Comparison of ENCODE assay signal across 1 cellular context in the genomic region with DNA sequence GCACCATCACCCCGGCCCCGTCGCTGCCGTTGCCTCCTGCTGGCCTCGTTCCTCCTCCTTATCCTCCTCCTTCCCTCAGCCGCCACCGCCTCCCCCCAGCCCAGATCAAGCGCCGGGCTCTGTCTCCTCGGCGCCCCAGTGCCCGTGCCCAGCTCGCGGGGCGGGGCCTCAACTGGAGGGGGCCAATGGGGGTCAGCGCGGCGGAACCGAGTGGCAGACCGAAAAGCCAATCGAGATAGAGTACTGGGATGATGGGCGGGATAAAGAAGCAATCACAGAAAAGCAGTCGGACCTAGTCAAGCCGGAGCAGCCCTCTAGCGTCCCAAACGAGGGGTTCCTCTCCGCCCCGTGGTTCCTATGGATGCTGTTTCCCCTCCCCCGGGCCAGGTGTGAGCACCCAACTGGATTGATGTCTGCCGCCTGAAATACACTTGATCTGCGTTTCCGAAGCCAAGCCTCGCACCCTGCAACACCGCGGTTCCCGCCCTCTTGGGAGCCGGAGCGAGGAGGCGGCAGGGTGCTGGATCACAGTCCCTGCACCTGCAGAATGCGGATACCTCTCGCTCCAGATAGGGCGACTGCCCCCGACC.
TF ChIP-seq lines count a peak whose summit lies in the region.

A gene (minus strand): TSS at position 121 of the 590 bp plus-strand sequence.

TF ChIP-seq in IMR-90, 13 proteins besides CTCF, POLR2A, EP300 and RAD21 (continued from another document):
- peak; percentile 87 for TF ChIP-seq BHLHE40 (IDR thresholded peaks at IDR 0.05; ENCODE audit: low read depth, low read length)
- TF ChIP-seq SMC3 (IDR thresholded peaks at IDR 0.05; ENCODE audit: low read depth, low read length): 0 out of 2 replicates have a peak, but pooled peaks have one; percentile 12
- peak; percentile 39; the same call in 1 of the 2 replicates for TF ChIP-seq FOS (IDR thresholded peaks at IDR 0.05; ENCODE audit: low read depth, low read length)
TF ChIP-seq in IMR-90: peak in this region for 3.
